ENCODE assay signal across 1 cellular context in the genomic region with DNA sequence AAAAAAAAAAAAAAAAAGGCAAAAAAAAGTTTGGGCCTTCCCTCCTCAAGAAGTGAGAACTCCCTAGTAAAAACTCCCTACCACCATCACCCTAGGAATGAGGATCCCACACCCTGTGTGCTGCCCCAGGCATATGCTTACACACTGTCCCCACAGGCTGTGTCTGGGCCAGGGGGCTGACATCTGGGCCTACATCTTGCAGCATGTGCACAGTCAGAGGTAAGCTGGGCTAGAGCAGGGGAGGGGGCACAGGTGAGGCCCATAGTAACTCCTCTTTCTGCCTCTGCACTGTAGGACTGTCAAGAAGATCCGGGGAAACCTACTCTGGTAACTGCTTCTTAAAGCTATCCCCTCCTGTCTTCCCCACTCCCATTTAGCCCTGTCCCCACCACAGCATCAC.
TF ChIP-seq lines count a peak whose summit lies in the region.

No MANE protein-coding gene starts in this region.

TF ChIP-seq in GM23338, 12 proteins besides CTCF, POLR2A, EP300 and RAD21:
- TF ChIP-seq, protein P1, sequence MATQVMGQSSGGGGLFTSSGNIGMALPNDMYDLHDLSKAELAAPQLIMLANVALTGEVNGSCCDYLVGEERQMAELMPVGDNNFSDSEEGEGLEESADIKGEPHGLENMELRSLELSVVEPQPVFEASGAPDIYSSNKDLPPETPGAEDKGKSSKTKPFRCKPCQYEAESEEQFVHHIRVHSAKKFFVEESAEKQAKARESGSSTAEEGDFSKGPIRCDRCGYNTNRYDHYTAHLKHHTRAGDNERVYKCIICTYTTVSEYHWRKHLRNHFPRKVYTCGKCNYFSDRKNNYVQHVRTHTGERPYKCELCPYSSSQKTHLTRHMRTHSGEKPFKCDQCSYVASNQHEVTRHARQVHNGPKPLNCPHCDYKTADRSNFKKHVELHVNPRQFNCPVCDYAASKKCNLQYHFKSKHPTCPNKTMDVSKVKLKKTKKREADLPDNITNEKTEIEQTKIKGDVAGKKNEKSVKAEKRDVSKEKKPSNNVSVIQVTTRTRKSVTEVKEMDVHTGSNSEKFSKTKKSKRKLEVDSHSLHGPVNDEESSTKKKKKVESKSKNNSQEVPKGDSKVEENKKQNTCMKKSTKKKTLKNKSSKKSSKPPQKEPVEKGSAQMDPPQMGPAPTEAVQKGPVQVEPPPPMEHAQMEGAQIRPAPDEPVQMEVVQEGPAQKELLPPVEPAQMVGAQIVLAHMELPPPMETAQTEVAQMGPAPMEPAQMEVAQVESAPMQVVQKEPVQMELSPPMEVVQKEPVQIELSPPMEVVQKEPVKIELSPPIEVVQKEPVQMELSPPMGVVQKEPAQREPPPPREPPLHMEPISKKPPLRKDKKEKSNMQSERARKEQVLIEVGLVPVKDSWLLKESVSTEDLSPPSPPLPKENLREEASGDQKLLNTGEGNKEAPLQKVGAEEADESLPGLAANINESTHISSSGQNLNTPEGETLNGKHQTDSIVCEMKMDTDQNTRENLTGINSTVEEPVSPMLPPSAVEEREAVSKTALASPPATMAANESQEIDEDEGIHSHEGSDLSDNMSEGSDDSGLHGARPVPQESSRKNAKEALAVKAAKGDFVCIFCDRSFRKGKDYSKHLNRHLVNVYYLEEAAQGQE (IDR thresholded peaks at IDR 0.05; ENCODE audit: unreplicated experiment): no peak
- no peak for TF ChIP-seq NANOG (IDR thresholded peaks at IDR 0.05; ENCODE audit: borderline replicate concordance)
- TF ChIP-seq, protein P2, sequence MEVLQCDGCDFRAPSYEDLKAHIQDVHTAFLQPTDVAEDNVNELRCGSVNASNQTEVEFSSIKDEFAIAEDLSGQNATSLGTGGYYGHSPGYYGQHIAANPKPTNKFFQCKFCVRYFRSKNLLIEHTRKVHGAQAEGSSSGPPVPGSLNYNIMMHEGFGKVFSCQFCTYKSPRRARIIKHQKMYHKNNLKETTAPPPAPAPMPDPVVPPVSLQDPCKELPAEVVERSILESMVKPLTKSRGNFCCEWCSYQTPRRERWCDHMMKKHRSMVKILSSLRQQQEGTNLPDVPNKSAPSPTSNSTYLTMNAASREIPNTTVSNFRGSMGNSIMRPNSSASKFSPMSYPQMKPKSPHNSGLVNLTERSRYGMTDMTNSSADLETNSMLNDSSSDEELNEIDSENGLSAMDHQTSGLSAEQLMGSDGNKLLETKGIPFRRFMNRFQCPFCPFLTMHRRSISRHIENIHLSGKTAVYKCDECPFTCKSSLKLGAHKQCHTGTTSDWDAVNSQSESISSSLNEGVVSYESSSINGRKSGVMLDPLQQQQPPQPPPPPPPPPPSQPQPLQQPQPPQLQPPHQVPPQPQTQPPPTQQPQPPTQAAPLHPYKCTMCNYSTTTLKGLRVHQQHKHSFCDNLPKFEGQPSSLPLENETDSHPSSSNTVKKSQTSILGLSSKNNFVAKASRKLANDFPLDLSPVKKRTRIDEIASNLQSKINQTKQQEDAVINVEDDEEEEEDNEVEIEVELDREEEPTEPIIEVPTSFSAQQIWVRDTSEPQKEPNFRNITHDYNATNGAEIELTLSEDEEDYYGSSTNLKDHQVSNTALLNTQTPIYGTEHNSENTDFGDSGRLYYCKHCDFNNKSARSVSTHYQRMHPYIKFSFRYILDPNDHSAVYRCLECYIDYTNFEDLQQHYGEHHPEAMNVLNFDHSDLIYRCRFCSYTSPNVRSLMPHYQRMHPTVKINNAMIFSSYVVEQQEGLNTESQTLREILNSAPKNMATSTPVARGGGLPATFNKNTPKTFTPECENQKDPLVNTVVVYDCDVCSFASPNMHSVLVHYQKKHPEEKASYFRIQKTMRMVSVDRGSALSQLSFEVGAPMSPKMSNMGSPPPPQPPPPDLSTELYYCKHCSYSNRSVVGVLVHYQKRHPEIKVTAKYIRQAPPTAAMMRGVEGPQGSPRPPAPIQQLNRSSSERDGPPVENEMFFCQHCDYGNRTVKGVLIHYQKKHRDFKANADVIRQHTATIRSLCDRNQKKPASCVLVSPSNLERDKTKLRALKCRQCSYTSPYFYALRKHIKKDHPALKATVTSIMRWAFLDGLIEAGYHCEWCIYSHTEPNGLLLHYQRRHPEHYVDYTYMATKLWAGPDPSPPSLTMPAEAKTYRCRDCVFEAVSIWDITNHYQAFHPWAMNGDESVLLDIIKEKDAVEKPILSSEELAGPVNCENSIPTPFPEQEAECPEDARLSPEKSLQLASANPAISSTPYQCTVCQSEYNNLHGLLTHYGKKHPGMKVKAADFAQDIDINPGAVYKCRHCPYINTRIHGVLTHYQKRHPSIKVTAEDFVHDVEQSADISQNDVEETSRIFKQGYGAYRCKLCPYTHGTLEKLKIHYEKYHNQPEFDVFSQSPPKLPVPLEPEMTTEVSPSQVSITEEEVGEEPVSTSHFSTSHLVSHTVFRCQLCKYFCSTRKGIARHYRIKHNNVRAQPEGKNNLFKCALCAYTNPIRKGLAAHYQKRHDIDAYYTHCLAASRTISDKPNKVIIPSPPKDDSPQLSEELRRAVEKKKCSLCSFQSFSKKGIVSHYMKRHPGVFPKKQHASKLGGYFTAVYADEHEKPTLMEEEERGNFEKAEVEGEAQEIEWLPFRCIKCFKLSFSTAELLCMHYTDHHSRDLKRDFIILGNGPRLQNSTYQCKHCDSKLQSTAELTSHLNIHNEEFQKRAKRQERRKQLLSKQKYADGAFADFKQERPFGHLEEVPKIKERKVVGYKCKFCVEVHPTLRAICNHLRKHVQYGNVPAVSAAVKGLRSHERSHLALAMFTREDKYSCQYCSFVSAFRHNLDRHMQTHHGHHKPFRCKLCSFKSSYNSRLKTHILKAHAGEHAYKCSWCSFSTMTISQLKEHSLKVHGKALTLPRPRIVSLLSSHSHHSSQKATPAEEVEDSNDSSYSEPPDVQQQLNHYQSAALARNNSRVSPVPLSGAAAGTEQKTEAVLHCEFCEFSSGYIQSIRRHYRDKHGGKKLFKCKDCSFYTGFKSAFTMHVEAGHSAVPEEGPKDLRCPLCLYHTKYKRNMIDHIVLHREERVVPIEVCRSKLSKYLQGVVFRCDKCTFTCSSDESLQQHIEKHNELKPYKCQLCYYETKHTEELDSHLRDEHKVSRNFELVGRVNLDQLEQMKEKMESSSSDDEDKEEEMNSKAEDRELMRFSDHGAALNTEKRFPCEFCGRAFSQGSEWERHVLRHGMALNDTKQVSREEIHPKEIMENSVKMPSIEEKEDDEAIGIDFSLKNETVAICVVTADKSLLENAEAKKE (CRISPR knock-in tag; IDR thresholded peaks at IDR 0.05): no peak
- TF ChIP-seq JUNB (IDR thresholded peaks at IDR 0.05; ENCODE audit: unreplicated experiment): no peak
- no peak for TF ChIP-seq EZH2 (IDR thresholded peaks at IDR 0.05; ENCODE audit: low read depth, unreplicated experiment)
- TF ChIP-seq ZNF114 (CRISPR knock-in tag; IDR thresholded peaks at IDR 0.05): no peak
- TF ChIP-seq CREB1 (CRISPR knock-in tag; IDR thresholded peaks at IDR 0.05; ENCODE audit: low read depth): no peak
- no peak for TF ChIP-seq POLR2AphosphoS5 (IDR thresholded peaks at IDR 0.05; ENCODE audit: low read depth)
- TF ChIP-seq STAT1 (IDR thresholded peaks at IDR 0.05; ENCODE audit: unreplicated experiment): no peak
- TF ChIP-seq EZH2phosphoT487 (IDR thresholded peaks at IDR 0.05; ENCODE audit: unreplicated experiment): no peak
- TF ChIP-seq ZNF331 (CRISPR knock-in tag; IDR thresholded peaks at IDR 0.05; ENCODE audit: low read depth): no peak
- TF ChIP-seq, protein P3, sequence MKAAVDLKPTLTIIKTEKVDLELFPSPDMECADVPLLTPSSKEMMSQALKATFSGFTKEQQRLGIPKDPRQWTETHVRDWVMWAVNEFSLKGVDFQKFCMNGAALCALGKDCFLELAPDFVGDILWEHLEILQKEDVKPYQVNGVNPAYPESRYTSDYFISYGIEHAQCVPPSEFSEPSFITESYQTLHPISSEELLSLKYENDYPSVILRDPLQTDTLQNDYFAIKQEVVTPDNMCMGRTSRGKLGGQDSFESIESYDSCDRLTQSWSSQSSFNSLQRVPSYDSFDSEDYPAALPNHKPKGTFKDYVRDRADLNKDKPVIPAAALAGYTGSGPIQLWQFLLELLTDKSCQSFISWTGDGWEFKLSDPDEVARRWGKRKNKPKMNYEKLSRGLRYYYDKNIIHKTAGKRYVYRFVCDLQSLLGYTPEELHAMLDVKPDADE (IDR thresholded peaks at IDR 0.05): no peak
TF ChIP-seq in GM23338: peak in this region for 0.
